Comparison of ENCODE assay signal across 26 cellular contexts in the genomic region with DNA sequence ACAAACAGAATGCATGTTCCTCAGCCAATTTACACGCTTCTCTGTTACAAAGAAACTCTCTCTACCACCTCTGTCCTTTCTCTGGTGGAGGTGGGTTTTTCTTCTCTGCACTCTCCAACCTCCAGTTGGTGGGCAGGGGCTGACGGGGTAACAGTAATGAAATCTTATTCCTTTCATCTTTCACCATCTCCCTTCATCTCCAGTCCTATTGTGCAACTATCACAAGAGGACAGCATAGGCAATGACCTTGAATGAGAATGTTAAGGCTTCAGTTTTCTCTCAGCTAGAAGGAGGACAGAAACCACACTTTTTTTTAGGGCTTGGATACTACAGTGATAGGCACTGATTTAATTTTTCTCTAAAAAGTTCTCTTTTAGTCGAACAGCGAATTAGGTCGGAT.
"Had no signal": no experiment of that assay in that cellular context is flagged by ENCODE, and none has a peak within 500 bp of the region (broad histone marks: within the 10 kb centered on the region; RNA-seq: fewer than 3 reads in every experiment).

No MANE protein-coding gene starts in this region.

- DNase-seq: cortex of kidney; effector memory CD8-positive, alpha-beta T cell; erythroblast; esophagus squamous epithelium; foreskin fibroblast; gastrocnemius medialis; head of caudate nucleus; kidney; mesenchymal stem cell; naive thymus-derived CD8-positive, alpha-beta T cell; nephron progenitor cell; nucleus accumbens; ovary; posterior cingulate gyrus; psoas muscle; right cardiac atrium; spleen; stimulated activated CD4-positive, alpha-beta T cell treated with anti-CD3 and anti-CD28 coated beads, Interleukin-4, amount 100 ng/mL, for 4 hours; stimulated activated naive CD8-positive, alpha-beta T cell treated with anti-CD3 and anti-CD28 coated beads, Interleukin-15, Interleukin-2, amounts not matched to agents 100 U/mL and 50 U/mL, for 24 hours; substantia nigra; testis; tibial artery had no signal

- H3K4me1 ChIP-seq: esophagus squamous epithelium, gastrocnemius medialis, psoas muscle, spleen, tibial artery had no signal

- H3K27ac Mint-ChIP-seq: effector memory CD8-positive, alpha-beta T cell; naive thymus-derived CD8-positive, alpha-beta T cell; nephron progenitor cell; stimulated activated memory B cell treated with anti-CD40 and anti-IgM and Interleukin-4, amounts not matched to agents 10 μg/mL and 1 μg/mL and 100 μg/mL, for 72 hours; type B pancreatic cell had no signal

- H3K36me3 Mint-ChIP-seq: naive thymus-derived CD8-positive, alpha-beta T cell; stimulated activated memory B cell treated with anti-CD40 and anti-IgM and Interleukin-4, amounts not matched to agents 10 μg/mL and 1 μg/mL and 100 μg/mL, for 72 hours had no signal

- H3K27ac ChIP-seq: esophagus squamous epithelium, gastrocnemius medialis, ovary, psoas muscle, spleen, tibial artery had no signal

- H3K4me3 ChIP-seq: esophagus squamous epithelium, gastrocnemius medialis, ovary, psoas muscle, skin epidermis, spleen, testis, tibial artery had no signal

- H3K4me1 Mint-ChIP-seq: naive thymus-derived CD8-positive, alpha-beta T cell; stimulated activated memory B cell treated with anti-CD40 and anti-IgM and Interleukin-4, amounts not matched to agents 10 μg/mL and 1 μg/mL and 100 μg/mL, for 72 hours had no signal

- H3K27me3 ChIP-seq: esophagus squamous epithelium, gastrocnemius medialis, ovary, spleen, testis, tibial artery had no signal

- H3K4me3 Mint-ChIP-seq: effector memory CD8-positive, alpha-beta T cell; naive thymus-derived CD8-positive, alpha-beta T cell; nephron progenitor cell; stimulated activated memory B cell treated with anti-CD40 and anti-IgM and Interleukin-4, amounts not matched to agents 10 μg/mL and 1 μg/mL and 100 μg/mL, for 72 hours; type B pancreatic cell had no signal

- ATAC-seq: effector memory CD8-positive, alpha-beta T cell; gastrocnemius medialis; left lobe of liver; naive thymus-derived CD8-positive, alpha-beta T cell; psoas muscle; right cardiac atrium; stimulated activated memory B cell treated with anti-CD40 and anti-IgM and Interleukin-4, amounts not matched to agents 10 μg/mL and 1 μg/mL and 100 μg/mL, for 72 hours; stimulated activated naive CD8-positive, alpha-beta T cell treated with anti-CD3 and anti-CD28 coated beads, Interleukin-15, Interleukin-2, amounts not matched to agents 100 U/mL and 50 U/mL, for 24 hours had no signal

- H3K36me3 ChIP-seq: esophagus squamous epithelium, gastrocnemius medialis, ovary, spleen, tibial artery had no signal

- H3K9me3 ChIP-seq: esophagus squamous epithelium, gastrocnemius medialis, ovary, psoas muscle, testis, tibial artery had no signal
